Comparison of ENCODE assay signal across 9 cellular contexts in genomic region chr3:15272431-15273196, GRCh38. TPM values are rescaled to one million over a fixed set of nuclear protein-coding genes. Genes with fewer than 3 reads are reported as not detected.
A peak's percentile ranks its signal among the peaks of the same experiment; 100 is the strongest.
DNase-seq lines count a peak whose midpoint lies in the region; ATAC-seq and TF ChIP-seq lines count a peak whose summit lies in the region.
"Had no signal": no experiment of that assay in that cellular context is flagged by ENCODE, and none has a peak within 500 bp of the region (broad histone marks: within the 10 kb centered on the region; RNA-seq: fewer than 3 reads in every experiment).

No MANE protein-coding gene starts in this region.

- peaks cover 68% of the 10 kb centered on the region for H3K4me1 Mint-ChIP-seq in CD8-positive, alpha-beta T cell (ENCODE audit: low read depth)
- peaks cover 88 to 89% of the 10 kb centered on the region in 2 donors for H3K4me1 Mint-ChIP-seq in natural killer cell

- no peaks in the 10 kb centered on the region for H3K27me3 Mint-ChIP-seq in CD8-positive, alpha-beta T cell (ENCODE audit: low read depth)
- H3K27me3 Mint-ChIP-seq in natural killer cell (ENCODE audit: low read depth in 2 of 2), result no peaks in the 10 kb centered on the region

- no peaks in the 10 kb centered on the region for H3K27me3 ChIP-seq in CD8-positive, alpha-beta T cell (ENCODE audit: insufficient read depth, low read length)
- no peaks in the 10 kb centered on the region for H3K27me3 ChIP-seq in HCT116 (ENCODE audit: insufficient read depth, low read length)
- H3K27me3 ChIP-seq in adrenal gland, result no peaks in the 10 kb centered on the region
- no peaks in the 10 kb centered on the region for H3K27me3 ChIP-seq in psoas muscle (ENCODE audit: insufficient read depth in 3 of 3, low read length in 2 of 3)

- H3K79me2 ChIP-seq in HCT116 (ENCODE audit: insufficient read depth, low read length), result peaks cover 5% of the 10 kb centered on the region; the same call in 1 of the 2 replicates

- H2AFZ ChIP-seq in HCT116 (ENCODE audit: low read depth, low read length, poor library complexity, severe bottlenecking), result no peak overlapping the region

- RAD21 ChIA-PET in HCT116 (lab: Charles Lee; ENCODE audit: low non-redundant PET in 1 of 2, low total read pairs in 2 of 2, uncharacterized antibody in 2 of 2, unreplicated experiment in 2 of 2), result no interaction called here

- peak; percentile 29; the same call in 1 of the 2 replicates for TF ChIP-seq RAD21 in HCT116 (IDR thresholded peaks at IDR 0.05; ENCODE audit: low read depth)

- CTCF ChIA-PET in CD8-positive, alpha-beta T cell (lab: Charles Lee), result interaction anchor here (1.7 to 9.1 kb wide), 2 partner anchors 10 to 62 kb away, joined by 4 to 127 read pairs; partner anchors contain the start of gene SH3BP5
- CTCF ChIA-PET in HCT116 (lab: Charles Lee), result no interaction called here

- H3K27ac ChIP-seq in CD8-positive, alpha-beta T cell (ENCODE audit: low read depth, low read length), result peak overlapping the region; percentile 2
- H3K27ac ChIP-seq in HCT116 (ENCODE audit: low read depth, low read length), result no peak overlapping the region
- peak overlapping the region in 4 of 5 donors; percentile 33 to 94 (median 72) for H3K27ac ChIP-seq in adrenal gland
- H3K27ac ChIP-seq in psoas muscle, result no peak overlapping the region

- no peak overlapping the region for H3K4me3 Mint-ChIP-seq in CD8-positive, alpha-beta T cell
- peak overlapping the region; percentile 91 for H3K4me3 Mint-ChIP-seq in natural killer cell

- peak overlapping the region; percentile 82 for H3K27ac Mint-ChIP-seq in CD8-positive, alpha-beta T cell
- H3K27ac Mint-ChIP-seq in natural killer cell, result peak overlapping the region; percentile 92 to 98

- POLR2A ChIA-PET in CD8-positive, alpha-beta T cell (lab: Charles Lee), result interaction anchor here (0.6 to 2.6 kb wide), 2 partner anchors 19 to 28 kb away, joined by 3 to 8 read pairs; no protein-coding TSS in a partner anchor
- POLR2A ChIA-PET in HCT116 (lab: Charles Lee), result no interaction called here

- no peak overlapping the region for H3K4me2 ChIP-seq in HCT116 (ENCODE audit: low read length)

- no peaks in the 10 kb centered on the region for H3K36me3 Mint-ChIP-seq in CD8-positive, alpha-beta T cell
- H3K36me3 Mint-ChIP-seq in natural killer cell, result no peaks in the 10 kb centered on the region

- 44 to 68% (median 50%) methylated on average over 5 to 7 of the region's 7 CpGs for WGBS in adrenal gland, 4 donors
- 77 to 81% (median 79%) methylated on average over 7 of the region's 7 CpGs for WGBS in psoas muscle, 3 donors

- no peak for ATAC-seq in CD8-positive, alpha-beta T cell
- ATAC-seq in HCT116 (no peak), natural killer cell (no peak), mucosa of descending colon (no peak), psoas muscle (no peak), HG03196 (IDR thresholded peaks at IDR 0.05; ENCODE audit: unreplicated experiment) (no peak)

- TF ChIP-seq POLR2A in HCT116 (IDR thresholded peaks at IDR 0.05; ENCODE audit: borderline replicate concordance, extremely low read depth, insufficient read depth, insufficient read length), result no peak
- no peak for TF ChIP-seq POLR2A in adrenal gland (IDR thresholded peaks at IDR 0.05)

- no peaks in the 10 kb centered on the region for H3K9me3 ChIP-seq in CD8-positive, alpha-beta T cell (ENCODE audit: low read length)
- H3K9me3 ChIP-seq in HCT116 (ENCODE audit: control insufficient read depth in 1 of 2, insufficient read depth in 1 of 2, low read depth in 1 of 2, low read length in 2 of 2), result no peaks in the 10 kb centered on the region
- H3K9me3 ChIP-seq in adrenal gland (replicated peaks in 1 of 3), result no peaks in the 10 kb centered on the region
- no peaks in the 10 kb centered on the region for H3K9me3 ChIP-seq in mucosa of descending colon
- H3K9me3 ChIP-seq in psoas muscle, result no peaks in the 10 kb centered on the region

- peak in 1 of 7 experiments; percentile 46 for DNase-seq in CD8-positive, alpha-beta T cell
- DNase-seq in HCT116 (ENCODE audit: low read depth, low spot score) (no peak), adrenal gland (peak in 5 of 7 donors; percentile 31 to 54 (median 45)), natural killer cell (no peak), mucosa of descending colon (no peak), psoas muscle (no peak), NCI-H1436 (lab: John Stamatoyannopoulos, UW) (no peak)
- DNase-seq: RPMI8226 had no signal

- intact Hi-C loops in CD8-positive, alpha-beta T cell (cut with DNase I, micrococcal nuclease), result loop anchor here (1.0 to 5.0 kb wide), 3 partner anchors 20 to 174 kb away; partner anchors contain the start of gene RBSN (in 1 of the 2)
- intact Hi-C loops in HCT116 (cut with micrococcal nuclease) (no loop called here), adrenal gland (cut with DNase I) (no loop called here), natural killer cell (cut with micrococcal nuclease) (no loop called here), mucosa of descending colon (cut with DNase I, micrococcal nuclease) (no loop called here), psoas muscle (cut with DNase I) (loop anchor here in 1 of 2 donors (5.0 kb wide), 1 partner anchor 60 kb away; the partner anchor contains the start of gene SH3BP5)

- H3K9me3 Mint-ChIP-seq in CD8-positive, alpha-beta T cell, result peaks cover 2% of the 10 kb centered on the region
- no peaks in the 10 kb centered on the region for H3K9me3 Mint-ChIP-seq in natural killer cell

- no peaks in the 10 kb centered on the region for H3K9me2 ChIP-seq in HCT116 (ENCODE audit: insufficient read depth)

- no peak for TF ChIP-seq CTCF in CD8-positive, alpha-beta T cell (IDR thresholded peaks at IDR 0.05)
- TF ChIP-seq CTCF in HCT116 (IDR thresholded peaks at IDR 0.05 in 2 of 3, conservative IDR thresholded peaks at IDR 0.05 in 1 of 3; ENCODE audit: borderline replicate concordance in 1 of 3, insufficient read depth in 1 of 3, low read depth in 2 of 3, low read length in 2 of 3) (peak in 2 of 3 experiments; percentile 3 to 28; a peak in 1 of 6 replicates), adrenal gland (IDR thresholded peaks at IDR 0.05) (no peak), natural killer cell (IDR thresholded peaks at IDR 0.05) (no peak), mucosa of descending colon (IDR thresholded peaks at IDR 0.05) (no peak), psoas muscle (IDR thresholded peaks at IDR 0.05) (no peak)

- H3K9ac ChIP-seq in HCT116 (ENCODE audit: low read length), result no peak overlapping the region

- peaks cover 77% of the 10 kb centered on the region for H3K4me1 ChIP-seq in CD8-positive, alpha-beta T cell (ENCODE audit: insufficient read depth, low read length)
- peaks cover 13 to 29% of the 10 kb centered on the region in 2 experiments for H3K4me1 ChIP-seq in HCT116 (ENCODE audit: control insufficient read depth in 1 of 2, insufficient read depth in 2 of 2, low read length in 2 of 2)
- H3K4me1 ChIP-seq in adrenal gland (replicated peaks in 1 of 2), result peaks cover 33 to 79% of the 10 kb centered on the region in 2 donors
- peaks cover 9% of the 10 kb centered on the region for H3K4me1 ChIP-seq in mucosa of descending colon (ENCODE audit: low read depth)
- H3K4me1 ChIP-seq in psoas muscle, result peaks cover 20% of the 10 kb centered on the region

- H4K20me1 ChIP-seq in HCT116 (ENCODE audit: insufficient read depth), result no peaks in the 10 kb centered on the region

- no TSS peak for BruUV-seq in HCT116 (replicated peaks; lab: Mats Ljungman, UMichigan)

- H3K36me3 ChIP-seq in CD8-positive, alpha-beta T cell (ENCODE audit: insufficient read depth, low read length), result no peaks in the 10 kb centered on the region
- H3K36me3 ChIP-seq in HCT116 (ENCODE audit: control insufficient read depth in 1 of 2, insufficient read depth in 2 of 2, low read length in 2 of 2), result no peaks in the 10 kb centered on the region
- H3K36me3 ChIP-seq in adrenal gland (replicated peaks in 1 of 2), result no peaks in the 10 kb centered on the region
- H3K36me3 ChIP-seq in mucosa of descending colon (ENCODE audit: low read depth), result no peaks in the 10 kb centered on the region
- H3K36me3 ChIP-seq in psoas muscle (ENCODE audit: insufficient read depth in 1 of 2, low read depth in 1 of 2), result no peaks in the 10 kb centered on the region

- no peak overlapping the region for H3K4me3 ChIP-seq in CD8-positive, alpha-beta T cell (ENCODE audit: low read depth, low read length)
- H3K4me3 ChIP-seq in HCT116 (replicated peaks in 1 of 2; ENCODE audit: low read depth in 1 of 2, low read length in 2 of 2) (no peak overlapping the region), adrenal gland (no peak overlapping the region), mucosa of descending colon (no peak overlapping the region), psoas muscle (no peak overlapping the region)

TF ChIP-seq in HCT116, 20 proteins besides CTCF, POLR2A, EP300 and RAD21 (continues in another document):
- TF ChIP-seq FOSL1 (IDR thresholded peaks at IDR 0.05; ENCODE audit: low read depth) (no peak), TCF7L2 (IDR thresholded peaks at IDR 0.05; ENCODE audit: borderline replicate concordance, extremely low read depth, insufficient read depth, insufficient read length) (no peak), JUND (IDR thresholded peaks at IDR 0.05) (no peak), POLR2AphosphoS5 (IDR thresholded peaks at IDR 0.05; ENCODE audit: low read depth, low read length) (no peak), ELF1 (IDR thresholded peaks at IDR 0.05; ENCODE audit: borderline replicate concordance, low read depth) (no peak)
- TF ChIP-seq, protein P1, sequence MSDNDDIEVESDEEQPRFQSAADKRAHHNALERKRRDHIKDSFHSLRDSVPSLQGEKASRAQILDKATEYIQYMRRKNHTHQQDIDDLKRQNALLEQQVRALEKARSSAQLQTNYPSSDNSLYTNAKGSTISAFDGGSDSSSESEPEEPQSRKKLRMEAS (IDR thresholded peaks at IDR 0.05), result no peak
- TF ChIP-seq, protein P2, sequence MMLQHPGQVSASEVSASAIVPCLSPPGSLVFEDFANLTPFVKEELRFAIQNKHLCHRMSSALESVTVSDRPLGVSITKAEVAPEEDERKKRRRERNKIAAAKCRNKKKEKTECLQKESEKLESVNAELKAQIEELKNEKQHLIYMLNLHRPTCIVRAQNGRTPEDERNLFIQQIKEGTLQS (IDR thresholded peaks at IDR 0.05), result no peak

RNA-seq across cellular contexts. Expression of gene SH3BP5, which starts 59.8 kb away (rescaled TPM):
- total RNA-seq in CD8-positive, alpha-beta T cell, result 1 to 10 TPM; 4.4 to 5.9 TPM
- total RNA-seq in HCT116 (2021; ENCODE audit: unreplicated experiment) (13.9 TPM), adrenal gland (100 to 1,000 TPM; 134 to 830 (median 180) TPM), natural killer cell (100 to 1,000 TPM in 1 of 3 donors, 10 to 100 TPM in 2; 89.4 to 129 (median 91.0) TPM), mucosa of descending colon (10 to 100 TPM in 2 of 3 donors, 1 to 10 TPM in 1; 5.9 to 20.8 (median 10.9) TPM), psoas muscle (10 to 100 TPM; 14.4 to 57.1 (median 23.6) TPM)
- 13.6 and 16.3 TPM in 2 replicates for polyA plus RNA-seq in HCT116 (2012)
- polyA plus RNA-seq in adrenal gland (1,000 to 10,000 TPM in 1 of 3 donors, 100 to 1,000 TPM in 2; 119 to 1,158 (median 135) TPM), psoas muscle (10 to 100 TPM; 42.8 to 63.0 (median 59.2) TPM)

Comparison
In these comparisons a context has a peak if more than half of its experiments do, and no peak if none do; other contexts are left out.
1. DNase-seq: peak in adrenal gland (5 of 7); none in HCT116 (single experiment), natural killer cell (single experiment), mucosa of descending colon (0 of 3), psoas muscle (0 of 2) and NCI-H1436 (single experiment).
2. H3K27ac ChIP-seq: peak in CD8-positive, alpha-beta T cell (single experiment) and adrenal gland (4 of 5); none in HCT116 (single experiment) and psoas muscle (single experiment).
3. CTCF ChIP-seq: peak in HCT116 (2 of 3); none in CD8-positive, alpha-beta T cell (single experiment), adrenal gland (0 of 6), natural killer cell (single experiment), mucosa of descending colon (single experiment) and psoas muscle (single experiment).
4. intact Hi-C loops: an anchor here in CD8-positive, alpha-beta T cell (1.0 to 5.0 kb wide); none called in HCT116, adrenal gland, natural killer cell and mucosa of descending colon.